3 cellular contexts compared by ENCODE assay signal in the genomic region with DNA sequence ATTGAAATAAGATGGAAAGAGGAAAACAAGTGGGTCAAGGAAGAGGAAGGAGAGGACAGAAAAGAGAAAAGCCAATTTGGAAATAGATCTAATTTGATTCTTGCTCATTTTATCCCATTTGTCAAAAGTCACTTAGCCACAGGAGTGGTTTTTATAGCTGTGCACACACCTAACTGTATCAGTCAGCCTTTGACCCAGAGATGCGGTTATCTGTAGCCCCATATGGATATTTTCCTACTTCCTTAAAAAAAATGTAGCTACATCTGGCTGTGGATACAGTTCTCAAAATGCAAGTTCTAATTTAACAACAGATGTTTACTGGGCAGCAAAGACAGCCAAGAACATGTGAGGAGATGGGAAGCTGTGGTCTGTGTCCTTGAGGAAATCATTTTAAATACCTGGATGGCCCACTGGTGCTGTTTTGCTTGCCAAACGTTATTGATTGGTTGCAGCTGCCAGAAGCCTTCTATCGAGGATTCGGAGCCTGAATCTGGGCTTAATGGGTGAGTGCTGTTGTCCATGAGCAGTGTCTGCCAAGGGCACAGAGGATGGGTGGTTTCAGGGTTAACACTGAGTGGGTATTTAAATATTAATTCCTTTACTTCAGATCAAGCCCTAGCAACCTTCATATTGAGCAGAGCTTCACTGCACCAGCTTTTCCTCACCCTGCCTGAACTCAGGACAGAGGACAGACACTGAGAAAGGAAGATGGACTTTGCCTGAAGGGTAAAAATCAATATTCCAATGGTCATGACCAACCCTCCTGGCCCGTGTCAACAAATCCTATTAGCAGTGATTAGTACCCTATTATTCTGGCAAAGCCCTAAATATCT.
TF ChIP-seq lines count a peak whose summit lies in the region.

No MANE protein-coding gene starts in this region.

TF ChIP-seq in SK-N-SH, 30 proteins besides CTCF, POLR2A, EP300 and RAD21 (continued from another document):
- TF ChIP-seq USF1 (IDR thresholded peaks at IDR 0.05; ENCODE audit: borderline replicate concordance, low read depth): no peak
- no peak for TF ChIP-seq FOXM1 (IDR thresholded peaks at IDR 0.05; ENCODE audit: low read depth)

TF ChIP-seq in SK-N-SH treated with all-trans-retinoic acid at 6 μM for 48 hours, 23 proteins besides CTCF, POLR2A, EP300 and RAD21 (continues in another document):
- TF ChIP-seq, protein P1, sequence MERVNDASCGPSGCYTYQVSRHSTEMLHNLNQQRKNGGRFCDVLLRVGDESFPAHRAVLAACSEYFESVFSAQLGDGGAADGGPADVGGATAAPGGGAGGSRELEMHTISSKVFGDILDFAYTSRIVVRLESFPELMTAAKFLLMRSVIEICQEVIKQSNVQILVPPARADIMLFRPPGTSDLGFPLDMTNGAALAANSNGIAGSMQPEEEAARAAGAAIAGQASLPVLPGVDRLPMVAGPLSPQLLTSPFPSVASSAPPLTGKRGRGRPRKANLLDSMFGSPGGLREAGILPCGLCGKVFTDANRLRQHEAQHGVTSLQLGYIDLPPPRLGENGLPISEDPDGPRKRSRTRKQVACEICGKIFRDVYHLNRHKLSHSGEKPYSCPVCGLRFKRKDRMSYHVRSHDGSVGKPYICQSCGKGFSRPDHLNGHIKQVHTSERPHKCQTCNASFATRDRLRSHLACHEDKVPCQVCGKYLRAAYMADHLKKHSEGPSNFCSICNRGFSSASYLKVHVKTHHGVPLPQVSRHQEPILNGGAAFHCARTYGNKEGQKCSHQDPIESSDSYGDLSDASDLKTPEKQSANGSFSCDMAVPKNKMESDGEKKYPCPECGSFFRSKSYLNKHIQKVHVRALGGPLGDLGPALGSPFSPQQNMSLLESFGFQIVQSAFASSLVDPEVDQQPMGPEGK (CRISPR knock-in tag; IDR thresholded peaks at IDR 0.05; ENCODE audit: borderline replicate concordance): no peak
- no peak for TF ChIP-seq PPARA (CRISPR knock-in tag; IDR thresholded peaks at IDR 0.05; ENCODE audit: borderline replicate concordance)
- TF ChIP-seq, protein P2, sequence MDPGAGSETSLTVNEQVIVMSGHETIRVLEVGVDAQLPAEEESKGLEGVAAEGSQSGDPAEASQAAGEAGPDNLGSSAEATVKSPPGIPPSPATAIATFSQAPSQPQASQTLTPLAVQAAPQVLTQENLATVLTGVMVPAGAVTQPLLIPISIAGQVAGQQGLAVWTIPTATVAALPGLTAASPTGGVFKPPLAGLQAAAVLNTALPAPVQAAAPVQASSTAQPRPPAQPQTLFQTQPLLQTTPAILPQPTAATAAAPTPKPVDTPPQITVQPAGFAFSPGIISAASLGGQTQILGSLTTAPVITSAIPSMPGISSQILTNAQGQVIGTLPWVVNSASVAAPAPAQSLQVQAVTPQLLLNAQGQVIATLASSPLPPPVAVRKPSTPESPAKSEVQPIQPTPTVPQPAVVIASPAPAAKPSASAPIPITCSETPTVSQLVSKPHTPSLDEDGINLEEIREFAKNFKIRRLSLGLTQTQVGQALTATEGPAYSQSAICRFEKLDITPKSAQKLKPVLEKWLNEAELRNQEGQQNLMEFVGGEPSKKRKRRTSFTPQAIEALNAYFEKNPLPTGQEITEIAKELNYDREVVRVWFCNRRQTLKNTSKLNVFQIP (CRISPR knock-in tag; IDR thresholded peaks at IDR 0.05; ENCODE audit: borderline replicate concordance, low read depth): no peak
- TF ChIP-seq RARB (CRISPR knock-in tag; IDR thresholded peaks at IDR 0.05): no peak
- TF ChIP-seq ZNF70 (CRISPR knock-in tag; IDR thresholded peaks at IDR 0.05): no peak
- TF ChIP-seq ZFP30 (CRISPR knock-in tag; IDR thresholded peaks at IDR 0.05): no peak
- TF ChIP-seq ARNTL (CRISPR knock-in tag; IDR thresholded peaks at IDR 0.05; ENCODE audit: borderline replicate concordance, low read depth): no peak
- TF ChIP-seq ZNF8 (CRISPR knock-in tag; IDR thresholded peaks at IDR 0.05): no peak
- no peak for TF ChIP-seq ZNF565 (CRISPR knock-in tag; conservative IDR thresholded peaks at IDR 0.05; ENCODE audit: low read depth)
- no peak for TF ChIP-seq CREB5 (CRISPR knock-in tag; IDR thresholded peaks at IDR 0.05; ENCODE audit: low read depth)
- no peak for TF ChIP-seq SNAI2 (CRISPR knock-in tag; IDR thresholded peaks at IDR 0.05)
- TF ChIP-seq OSR1 (CRISPR knock-in tag; IDR thresholded peaks at IDR 0.05): no peak
- no peak for TF ChIP-seq ISL1 (CRISPR knock-in tag; IDR thresholded peaks at IDR 0.05)
- TF ChIP-seq, protein P3, sequence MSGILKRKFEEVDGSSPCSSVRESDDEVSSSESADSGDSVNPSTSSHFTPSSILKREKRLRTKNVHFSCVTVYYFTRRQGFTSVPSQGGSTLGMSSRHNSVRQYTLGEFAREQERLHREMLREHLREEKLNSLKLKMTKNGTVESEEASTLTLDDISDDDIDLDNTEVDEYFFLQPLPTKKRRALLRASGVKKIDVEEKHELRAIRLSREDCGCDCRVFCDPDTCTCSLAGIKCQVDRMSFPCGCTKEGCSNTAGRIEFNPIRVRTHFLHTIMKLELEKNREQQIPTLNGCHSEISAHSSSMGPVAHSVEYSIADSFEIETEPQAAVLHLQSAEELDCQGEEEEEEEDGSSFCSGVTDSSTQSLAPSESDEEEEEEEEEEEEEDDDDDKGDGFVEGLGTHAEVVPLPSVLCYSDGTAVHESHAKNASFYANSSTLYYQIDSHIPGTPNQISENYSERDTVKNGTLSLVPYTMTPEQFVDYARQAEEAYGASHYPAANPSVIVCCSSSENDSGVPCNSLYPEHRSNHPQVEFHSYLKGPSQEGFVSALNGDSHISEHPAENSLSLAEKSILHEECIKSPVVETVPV (CRISPR knock-in tag; IDR thresholded peaks at IDR 0.05): no peak
- no peak for TF ChIP-seq TSHZ2 (CRISPR knock-in tag; IDR thresholded peaks at IDR 0.05)

TF ChIP-seq in HepG2, 621 proteins besides CTCF, POLR2A, EP300 and RAD21 (continued from another document and continues in another):
- TF ChIP-seq, protein P4, sequence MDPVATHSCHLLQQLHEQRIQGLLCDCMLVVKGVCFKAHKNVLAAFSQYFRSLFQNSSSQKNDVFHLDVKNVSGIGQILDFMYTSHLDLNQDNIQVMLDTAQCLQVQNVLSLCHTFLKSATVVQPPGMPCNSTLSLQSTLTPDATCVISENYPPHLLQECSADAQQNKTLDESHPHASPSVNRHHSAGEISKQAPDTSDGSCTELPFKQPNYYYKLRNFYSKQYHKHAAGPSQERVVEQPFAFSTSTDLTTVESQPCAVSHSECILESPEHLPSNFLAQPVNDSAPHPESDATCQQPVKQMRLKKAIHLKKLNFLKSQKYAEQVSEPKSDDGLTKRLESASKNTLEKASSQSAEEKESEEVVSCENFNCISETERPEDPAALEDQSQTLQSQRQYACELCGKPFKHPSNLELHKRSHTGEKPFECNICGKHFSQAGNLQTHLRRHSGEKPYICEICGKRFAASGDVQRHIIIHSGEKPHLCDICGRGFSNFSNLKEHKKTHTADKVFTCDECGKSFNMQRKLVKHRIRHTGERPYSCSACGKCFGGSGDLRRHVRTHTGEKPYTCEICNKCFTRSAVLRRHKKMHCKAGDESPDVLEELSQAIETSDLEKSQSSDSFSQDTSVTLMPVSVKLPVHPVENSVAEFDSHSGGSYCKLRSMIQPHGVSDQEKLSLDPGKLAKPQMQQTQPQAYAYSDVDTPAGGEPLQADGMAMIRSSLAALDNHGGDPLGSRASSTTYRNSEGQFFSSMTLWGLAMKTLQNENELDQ (CRISPR knock-in tag; IDR thresholded peaks at IDR 0.05; ENCODE audit: borderline replicate concordance): no peak
- TF ChIP-seq DMTF1 (CRISPR knock-in tag; IDR thresholded peaks at IDR 0.05) (no peak), JUNB (CRISPR knock-in tag; IDR thresholded peaks at IDR 0.05; ENCODE audit: borderline replicate concordance) (no peak), SIN3A (IDR thresholded peaks at IDR 0.05; ENCODE audit: borderline replicate concordance, low read depth, low read length) (no peak), GMEB1 (CRISPR knock-in tag; IDR thresholded peaks at IDR 0.05; ENCODE audit: borderline replicate concordance) (no peak), BRD4 (CRISPR knock-in tag; IDR thresholded peaks at IDR 0.05) (no peak), ZBTB1 (CRISPR knock-in tag; IDR thresholded peaks at IDR 0.05; ENCODE audit: borderline replicate concordance) (no peak), MATR3 (CRISPR knock-in tag; IDR thresholded peaks at IDR 0.05) (no peak), ZSCAN22 (CRISPR knock-in tag; IDR thresholded peaks at IDR 0.05) (no peak), ZNF792 (CRISPR knock-in tag; IDR thresholded peaks at IDR 0.05) (no peak), PAXIP1 (CRISPR knock-in tag; conservative IDR thresholded peaks at IDR 0.05) (peak; percentile 81), ZKSCAN5 (CRISPR knock-in tag; IDR thresholded peaks at IDR 0.05) (no peak), HOXA5 (CRISPR knock-in tag; IDR thresholded peaks at IDR 0.05) (no peak), PHB2 (IDR thresholded peaks at IDR 0.05; ENCODE audit: partially characterized antibody) (no peak), HHEX (CRISPR knock-in tag; IDR thresholded peaks at IDR 0.05) (no peak), ZIK1 (CRISPR knock-in tag; IDR thresholded peaks at IDR 0.05; ENCODE audit: borderline replicate concordance, low read depth) (no peak), ZNF678 (CRISPR knock-in tag; IDR thresholded peaks at IDR 0.05) (no peak)
- TF ChIP-seq, protein P5, sequence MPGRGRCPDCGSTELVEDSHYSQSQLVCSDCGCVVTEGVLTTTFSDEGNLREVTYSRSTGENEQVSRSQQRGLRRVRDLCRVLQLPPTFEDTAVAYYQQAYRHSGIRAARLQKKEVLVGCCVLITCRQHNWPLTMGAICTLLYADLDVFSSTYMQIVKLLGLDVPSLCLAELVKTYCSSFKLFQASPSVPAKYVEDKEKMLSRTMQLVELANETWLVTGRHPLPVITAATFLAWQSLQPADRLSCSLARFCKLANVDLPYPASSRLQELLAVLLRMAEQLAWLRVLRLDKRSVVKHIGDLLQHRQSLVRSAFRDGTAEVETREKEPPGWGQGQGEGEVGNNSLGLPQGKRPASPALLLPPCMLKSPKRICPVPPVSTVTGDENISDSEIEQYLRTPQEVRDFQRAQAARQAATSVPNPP (CRISPR knock-in tag; IDR thresholded peaks at IDR 0.05): no peak
- TF ChIP-seq, protein P6, sequence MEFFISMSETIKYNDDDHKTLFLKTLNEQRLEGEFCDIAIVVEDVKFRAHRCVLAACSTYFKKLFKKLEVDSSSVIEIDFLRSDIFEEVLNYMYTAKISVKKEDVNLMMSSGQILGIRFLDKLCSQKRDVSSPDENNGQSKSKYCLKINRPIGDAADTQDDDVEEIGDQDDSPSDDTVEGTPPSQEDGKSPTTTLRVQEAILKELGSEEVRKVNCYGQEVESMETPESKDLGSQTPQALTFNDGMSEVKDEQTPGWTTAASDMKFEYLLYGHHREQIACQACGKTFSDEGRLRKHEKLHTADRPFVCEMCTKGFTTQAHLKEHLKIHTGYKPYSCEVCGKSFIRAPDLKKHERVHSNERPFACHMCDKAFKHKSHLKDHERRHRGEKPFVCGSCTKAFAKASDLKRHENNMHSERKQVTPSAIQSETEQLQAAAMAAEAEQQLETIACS (CRISPR knock-in tag; IDR thresholded peaks at IDR 0.05): no peak
- TF ChIP-seq, protein P7, sequence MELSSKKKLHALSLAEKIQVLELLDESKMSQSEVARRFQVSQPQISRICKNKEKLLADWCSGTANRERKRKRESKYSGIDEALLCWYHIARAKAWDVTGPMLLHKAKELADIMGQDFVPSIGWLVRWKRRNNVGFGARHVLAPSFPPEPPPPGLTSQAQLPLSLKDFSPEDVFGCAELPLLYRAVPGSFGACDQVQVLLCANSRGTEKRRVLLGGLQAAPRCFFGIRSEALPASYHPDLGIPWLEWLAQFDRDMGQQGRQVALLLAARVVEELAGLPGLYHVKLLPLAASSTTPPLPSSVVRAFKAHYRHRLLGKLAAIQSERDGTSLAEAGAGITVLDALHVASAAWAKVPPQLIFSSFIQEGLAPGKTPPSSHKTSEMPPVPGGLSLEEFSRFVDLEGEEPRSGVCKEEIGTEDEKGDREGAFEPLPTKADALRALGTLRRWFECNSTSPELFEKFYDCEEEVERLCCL (CRISPR knock-in tag; IDR thresholded peaks at IDR 0.05; ENCODE audit: borderline replicate concordance): no peak
